24 cellular contexts compared by ENCODE assay signal in genomic region chr16:82657786-82658185, GRCh38. TPM values are rescaled to one million over a fixed set of nuclear protein-coding genes. Genes with fewer than 3 reads are reported as not detected.
DNase-seq lines count a peak whose midpoint lies in the region; ATAC-seq and TF ChIP-seq lines count a peak whose summit lies in the region.
"Had no signal": no experiment of that assay in that cellular context is flagged by ENCODE, and none has a peak within 500 bp of the region (broad histone marks: within the 10 kb centered on the region; RNA-seq: fewer than 3 reads in every experiment).

No MANE protein-coding gene starts in this region.

- no peaks in the 10 kb centered on the region for H3K9me3 Mint-ChIP-seq in chondrocyte (ENCODE audit: low read depth)
- H3K9me3 Mint-ChIP-seq: dendritic cell treated with granulocyte-macrophage colony-stimulating factor and Interleukin-4, amounts not matched to agents 40 ng/mL and 50 ng/mL, for 4 days; type B pancreatic cell; WTC11 had no signal

- H2AFZ ChIP-seq in GM23248 = 0 out of 2 replicates have a peak overlapping the region, but pooled peaks have one; percentile 25

- peak overlapping the region; percentile 43 for H3K4me2 ChIP-seq in GM23248 (ENCODE audit: unreplicated experiment)

- H3K9me2 ChIP-seq in GM23248 (ENCODE audit: insufficient read depth) = peaks cover 5% of the 10 kb centered on the region; the same call in 1 of the 2 replicates

- ATAC-seq in T-helper 17 cell (no peak), psoas muscle (no peak), HG03439 (IDR thresholded peaks at IDR 0.05; ENCODE audit: unreplicated experiment) (no peak)
- ATAC-seq: heart left ventricle, left cardiac atrium, WTC11 had no signal

- H3K4me1 ChIP-seq in GM23248 (ENCODE audit: insufficient read depth) (peaks cover 57% of the 10 kb centered on the region), psoas muscle (peaks cover 62% of the 10 kb centered on the region)

- in situ Hi-C loops in GM23248 (cut with MboI) = no loop called here

- H3K4me3 Mint-ChIP-seq in T-helper 17 cell (no peak overlapping the region), chondrocyte (ENCODE audit: unreplicated experiment) (no peak overlapping the region)
- H3K4me3 Mint-ChIP-seq: dendritic cell treated with granulocyte-macrophage colony-stimulating factor and Interleukin-4, amounts not matched to agents 40 ng/mL and 50 ng/mL, for 4 days; type B pancreatic cell; WTC11 had no signal

- WGBS in GM23248 (ENCODE audit: low coverage in 1 of 2, low lambda C conversion rate in 2 of 2, missing lambda C conversion rate in 2 of 2), 2 experiments = 63 to 65% methylated on average over 1 of the region's 1 CpG
- 72 to 84% (median 75%) methylated on average over 1 of the region's 1 CpG for WGBS in psoas muscle, 3 donors

- H3K36me3 ChIP-seq in GM23248 (ENCODE audit: low read depth) (no peaks in the 10 kb centered on the region), psoas muscle (ENCODE audit: insufficient read depth in 1 of 2, low read depth in 1 of 2) (no peaks in the 10 kb centered on the region)
- H3K36me3 ChIP-seq: cardiac muscle cell, heart left ventricle had no signal

- peak overlapping the region; percentile 51 for H3K27ac ChIP-seq in GM23248
- peak overlapping the region; percentile 91 for H3K27ac ChIP-seq in psoas muscle
- H3K27ac ChIP-seq: cardiac muscle cell, heart left ventricle had no signal

- H3K4me3 ChIP-seq in GM23248 (no peak overlapping the region), psoas muscle (no peak overlapping the region)
- H3K4me3 ChIP-seq: cardiac muscle cell, heart left ventricle, skin epidermis had no signal

- no peaks in the 10 kb centered on the region for H3K36me3 Mint-ChIP-seq in T-helper 17 cell (ENCODE audit: low read depth)
- H3K36me3 Mint-ChIP-seq in chondrocyte (ENCODE audit: low read depth) = no peaks in the 10 kb centered on the region
- H3K36me3 Mint-ChIP-seq: type B pancreatic cell, WTC11 had no signal

- H3K9me3 ChIP-seq in GM23248 (ENCODE audit: low read depth) = no peaks in the 10 kb centered on the region
- no peaks in the 10 kb centered on the region for H3K9me3 ChIP-seq in T-helper 17 cell (ENCODE audit: control insufficient read depth, low read length, poor library complexity, severe bottlenecking)
- H3K9me3 ChIP-seq in psoas muscle = no peaks in the 10 kb centered on the region
- H3K9me3 ChIP-seq: heart left ventricle had no signal

- H3K4me1 Mint-ChIP-seq in T-helper 17 cell (peaks cover 54% of the 10 kb centered on the region), chondrocyte (ENCODE audit: low read depth) (peaks cover 78% of the 10 kb centered on the region)

- H3K27me3 ChIP-seq in GM23248 (replicated peaks; ENCODE audit: insufficient read depth) (no peaks in the 10 kb centered on the region), psoas muscle (ENCODE audit: insufficient read depth in 3 of 3, low read length in 2 of 3) (no peaks in the 10 kb centered on the region)
- H3K27me3 ChIP-seq: cardiac muscle cell, heart left ventricle had no signal

- TF ChIP-seq CTCF in chondrocyte (IDR thresholded peaks at IDR 0.05) = no peak
- TF ChIP-seq CTCF in psoas muscle (IDR thresholded peaks at IDR 0.05) = no peak

- DNase-seq in GM23248 = no peak
- DNase-seq in T-helper 17 cell = no peak
- no peak for DNase-seq in chondrocyte (ENCODE audit: low spot score)
- DNase-seq in psoas muscle = no peak
- no peak for DNase-seq in SHP77 treated with DMSO at 0.1 percent for 48 hours (lab: John Stamatoyannopoulos, UW)
- DNase-seq in activated CD4-positive, CD25-positive, alpha-beta regulatory T cell (lab: John Stamatoyannopoulos, UW) = no peak
- DNase-seq: activated CD4-positive, alpha-beta T cell treated with anti-CD3 and anti-CD28 coated beads, Interleukin-2, amount 50 U/mL, for 4 hours; activated naive CD4-positive, alpha-beta T cell; activated T-cell treated with anti-CD3 and anti-CD28 coated beads, Interleukin-2, amount 50 U/mL, for 1 hour; amygdala; COR-L47; DND-41; heart left ventricle; Kasumi-1; left cardiac atrium; NCI-H1930; stimulated activated CD4-positive, alpha-beta T cell treated with anti-CD3 and anti-CD28 coated beads, Interleukin-2, amount 100 ng/mL, for 24 hours; T1000 had no signal

- H3K27ac Mint-ChIP-seq in T-helper 17 cell (peak overlapping the region; percentile 99), chondrocyte (ENCODE audit: unreplicated experiment) (peak overlapping the region; percentile 97)
- H3K27ac Mint-ChIP-seq: dendritic cell treated with granulocyte-macrophage colony-stimulating factor and Interleukin-4, amounts not matched to agents 40 ng/mL and 50 ng/mL, for 4 days; type B pancreatic cell; WTC11 had no signal

- H3K9ac ChIP-seq in GM23248 = 0 out of 2 replicates have a peak overlapping the region, but pooled peaks have one; percentile 14

- no peaks in the 10 kb centered on the region for H3K27me3 Mint-ChIP-seq in T-helper 17 cell
- no peaks in the 10 kb centered on the region for H3K27me3 Mint-ChIP-seq in chondrocyte (ENCODE audit: low read depth)

- peaks cover 18% of the 10 kb centered on the region; the same call in 1 of the 2 replicates for H3F3A ChIP-seq in GM23248 (ENCODE audit: insufficient read depth)

- intact Hi-C loops in psoas muscle (cut with DNase I) = no loop called here

- 0 out of 2 replicates have a peak, but pooled peaks cover 5% of the 10 kb centered on the region for H3K79me2 ChIP-seq in GM23248 (ENCODE audit: insufficient read depth)

- no peaks in the 10 kb centered on the region for H4K20me1 ChIP-seq in GM23248 (ENCODE audit: insufficient read depth)

RNA-seq across cellular contexts. Expression of gene CDH13, which starts 31.0 kb away (rescaled TPM):
- total RNA-seq in GM23248 (2014; rRNA removed; shearing (Covaris generic)) = 51.0 and 81.2 TPM in 2 replicates
- polyA plus RNA-seq in GM23248 (2016; fragmentation: Nextera tagmentation; extraction: Ambion mirVana) (52.8 and 53.6 TPM in 2 replicates), psoas muscle (10 to 100 TPM in 2 of 3 donors, 1 to 10 TPM in 1; 6.1 to 14.0 (median 13.8) TPM)
- total RNA-seq in T-helper 17 cell (not detected), chondrocyte (28.1 to 49.3 TPM (median 45.1 TPM) in 3 replicates), psoas muscle (10 to 100 TPM; 22.8 to 30.7 (median 29.5) TPM)

Comparison
In these comparisons a context has a peak if more than half of its experiments do, and no peak if none do; other contexts are left out.
1. RNA of gene CDH13, which starts 31.0 kb away (total RNA-seq): 51.0 to 81.2 TPM in GM23248, 28.1 to 49.3 TPM in chondrocyte and 22.8 to 30.7 TPM in psoas muscle; not detected in T-helper 17 cell; every median in the first group is over 10 times any median in the second.